In genomic region chr4:160296476-160296875, GRCh38 we compare ENCODE assay signal across 9 cellular contexts.
"Had no signal": no experiment of that assay in that cellular context is flagged by ENCODE, and none has a peak within 500 bp of the region (broad histone marks: within the 10 kb centered on the region; RNA-seq: fewer than 3 reads in every experiment).

No MANE protein-coding gene starts in this region.

- DNase-seq: GM23248, GOT3, H7, H9, HCEC 1CT, HFFc6 had no signal

- H3K4me3 ChIP-seq: GM23248, GM23338, HAP-1 had no signal

- H3K27ac Mint-ChIP-seq: GM23338, H9, HFFc6 had no signal

- H3K9me3 ChIP-seq: HAP-1 had no signal

- ATAC-seq: GM23338, HCT116 had no signal

- H3K9me3 Mint-ChIP-seq: GM23338, H9 had no signal

- H3K4me3 Mint-ChIP-seq: GM23338, H9, HFFc6 had no signal

- H3K4me1 Mint-ChIP-seq: GM23338, H9 had no signal

- H3K27ac ChIP-seq: GM23248 had no signal

- H3K36me3 ChIP-seq: HAP-1 had no signal

- H3K4me1 ChIP-seq: HAP-1 had no signal
